15 cellular contexts compared by ENCODE assay signal in the genomic region with DNA sequence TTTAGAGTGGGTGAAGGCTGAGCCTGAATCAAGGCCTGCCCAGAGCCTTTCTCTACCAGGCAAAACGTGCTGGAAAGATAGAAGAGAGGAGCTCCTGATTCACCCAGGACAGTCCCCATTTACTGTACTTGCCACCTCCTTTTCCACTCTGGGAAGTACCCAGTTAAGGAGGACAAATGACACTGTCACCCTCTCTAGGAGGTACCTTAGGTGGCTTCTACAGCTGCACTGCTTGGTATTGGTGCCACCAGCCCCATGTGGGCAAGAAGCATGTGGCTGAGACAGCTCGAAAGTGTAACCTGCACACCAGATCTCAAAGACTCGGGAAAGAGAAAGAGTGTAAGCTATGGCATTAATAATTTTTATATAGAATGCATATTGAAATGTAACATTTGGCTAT.
"Had no signal": no experiment of that assay in that cellular context is flagged by ENCODE, and none has a peak within 500 bp of the region (broad histone marks: within the 10 kb centered on the region; RNA-seq: fewer than 3 reads in every experiment).

No MANE protein-coding gene starts in this region.

- H3K27me3 ChIP-seq: spleen, stomach, uterus had no signal

- ATAC-seq: gastroesophageal sphincter, left ventricle myocardium superior, sciatic nerve had no signal

- DNase-seq: activated CD4-positive, alpha-beta T cell treated with anti-CD3 and anti-CD28 coated beads for 1 hour; activated gamma-delta T cell; effector CD4-positive, alpha-beta T cell; left ventricle myocardium superior; mesenchymal stem cell; spleen; stimulated activated CD4-positive, alpha-beta T cell treated with anti-CD3 and anti-CD28 coated beads, Interleukin-2, amount 100 ng/mL, for 24 hours; stomach; SW 1271; T1000; uterus had no signal

- H3K27ac ChIP-seq: coronary artery, epithelial cell of prostate, gastroesophageal sphincter, spleen, stomach, uterus had no signal

- H3K9me3 ChIP-seq: gastroesophageal sphincter, spleen, stomach, uterus had no signal
